In genomic region chr3:57080171-57080570, GRCh38 we compare ENCODE assay signal across 14 cellular contexts. TPM values are rescaled to one million over a fixed set of nuclear protein-coding genes. Genes with fewer than 3 reads are reported as not detected.
A peak's percentile ranks its signal among the peaks of the same experiment; 100 is the strongest.
DNase-seq lines count a peak whose midpoint lies in the region; ATAC-seq, FAIRE-seq and TF ChIP-seq lines count a peak whose summit lies in the region.
"Had no signal": no experiment of that assay in that cellular context is flagged by ENCODE, and none has a peak within 500 bp of the region (broad histone marks: within the 10 kb centered on the region; RNA-seq: fewer than 3 reads in every experiment).

No MANE protein-coding gene starts in this region.

- H3K36me3 Mint-ChIP-seq in CD8-positive, alpha-beta memory T cell = no peaks in the 10 kb centered on the region
- no peaks in the 10 kb centered on the region for H3K36me3 Mint-ChIP-seq in T-cell

- H3K27ac ChIP-seq in A549 = peak overlapping the region in 1 of 2 experiments; percentile 99; a peak in 2 of 6 replicates
- no peak overlapping the region for H3K27ac ChIP-seq in CD8-positive, alpha-beta memory T cell (ENCODE audit: low read depth, low read length)

- 92% methylated on average over 4 of the region's 4 CpGs for WGBS in A549 (ENCODE audit: missing lambda C conversion rate)

- TF ChIP-seq POLR2A in A549 (IDR thresholded peaks at IDR 0.05; ENCODE audit: low read length) = no peak

- no peak overlapping the region; the same call in 2 of the 3 replicates for H3K4me3 ChIP-seq in A549
- H3K4me3 ChIP-seq in CD8-positive, alpha-beta memory T cell (ENCODE audit: low read length) = no peak overlapping the region
- H3K4me3 ChIP-seq: mucosa of descending colon had no signal

- no peaks in the 10 kb centered on the region for H3K36me3 ChIP-seq in CD8-positive, alpha-beta memory T cell (ENCODE audit: insufficient read depth, low read length)
- H3K36me3 ChIP-seq: sigmoid colon had no signal

- TF ChIP-seq RAD21 in A549 (conservative IDR thresholded peaks at IDR 0.05 in 1 of 2, IDR thresholded peaks at IDR 0.05 in 1 of 2) = no peak

- CTCF ChIA-PET in A549 (lab: Yijun Ruan, JAX) = interaction anchor here (0.9 to 1.6 kb wide), 4 partner anchors 17 to 85 kb away, joined by 3 to 6 read pairs (median 4); no protein-coding TSS in a partner anchor
- CTCF ChIA-PET in CD8-positive, alpha-beta memory T cell (lab: Charles Lee) = interaction anchor here (1.3 kb wide), 1 partner anchor 20 kb away, joined by 5 read pairs; no protein-coding TSS in a partner anchor
- CTCF ChIA-PET in T-cell (lab: Charles Lee) = no interaction called here

- H3K9me3 ChIP-seq in A549 = no peaks in the 10 kb centered on the region
- H3K9me3 ChIP-seq in CD8-positive, alpha-beta memory T cell (ENCODE audit: low read length) = no peaks in the 10 kb centered on the region
- H3K9me3 ChIP-seq: mucosa of descending colon, sigmoid colon had no signal

- H3K9me3 Mint-ChIP-seq in CD8-positive, alpha-beta memory T cell = peaks cover 0 to 2% (median 0%) of the 10 kb centered on the region in 5 donors
- H3K9me3 Mint-ChIP-seq in T-cell = no peaks in the 10 kb centered on the region

- no peak for TF ChIP-seq CTCF in A549 (IDR thresholded peaks at IDR 0.05)

- POLR2A ChIA-PET in A549 (lab: Yijun Ruan, JAX) = no interaction called here
- POLR2A ChIA-PET in CD8-positive, alpha-beta memory T cell (lab: Charles Lee) = no interaction called here
- POLR2A ChIA-PET in T-cell (lab: Charles Lee) = no interaction called here

- H3K4me1 ChIP-seq in A549 = peaks cover 20% of the 10 kb centered on the region; the same call in 1 of the 3 replicates
- peaks cover 10% of the 10 kb centered on the region for H3K4me1 ChIP-seq in CD8-positive, alpha-beta memory T cell (ENCODE audit: insufficient read depth, low read length)

- H3K27me3 Mint-ChIP-seq in CD8-positive, alpha-beta memory T cell = peaks cover 47 to 53% of the 10 kb centered on the region in 2 donors
- H3K27me3 Mint-ChIP-seq in T-cell = peaks cover 41 to 49% of the 10 kb centered on the region in 2 donors

- peaks cover 26% of the 10 kb centered on the region for H3K27me3 ChIP-seq in CD8-positive, alpha-beta memory T cell (ENCODE audit: insufficient read depth, low read length, poor library complexity, severe bottlenecking)
- H3K27me3 ChIP-seq: sigmoid colon had no signal

- intact Hi-C loops in Right ventricle myocardium inferior (cut with DNase I) = no loop called here

- H3K27ac Mint-ChIP-seq in CD8-positive, alpha-beta memory T cell = no peak overlapping the region
- H3K27ac Mint-ChIP-seq in T-cell = no peak overlapping the region
- H3K27ac Mint-ChIP-seq: CD14-positive monocyte had no signal

- FAIRE-seq in A549 (lab: Jason Lieb, UNC) = no peak
- FAIRE-seq: TTC549 had no signal

- peak overlapping the region; percentile 29 to 74 (median 61) for H3K4me3 Mint-ChIP-seq in CD8-positive, alpha-beta memory T cell
- peak overlapping the region; percentile 55 to 68 (median 66) for H3K4me3 Mint-ChIP-seq in T-cell

- ATAC-seq in A549 (no peak), T-cell (replicated peaks in 1 of 4) (no peak), Right ventricle myocardium inferior (no peak), HG03159 (IDR thresholded peaks at IDR 0.05; ENCODE audit: unreplicated experiment) (no peak), HG02642 (IDR thresholded peaks at IDR 0.05; ENCODE audit: poor library complexity, unreplicated experiment) (no peak), HG03196 (IDR thresholded peaks at IDR 0.05; ENCODE audit: unreplicated experiment) (no peak)

- peak overlapping the region; percentile 93 for H3K4me2 ChIP-seq in A549

- TF ChIP-seq EP300 in A549 (IDR thresholded peaks at IDR 0.05) = no peak

- DNase-seq in A549 (ENCODE audit: low read depth in 1 of 2, low spot score in 1 of 2) = no peak
- no peak for DNase-seq in CD8-positive, alpha-beta memory T cell
- DNase-seq in T-cell = no peak
- peak; percentile 29 for DNase-seq in iPS-NIHi11 (ENCODE audit: low spot score)
- no peak for DNase-seq in Right ventricle myocardium inferior (ENCODE audit: missing footprints)
- DNase-seq: caudate nucleus, sigmoid colon had no signal

- H3K4me1 Mint-ChIP-seq in CD8-positive, alpha-beta memory T cell = peaks cover 5 to 16% (median 6%) of the 10 kb centered on the region in 3 donors
- H3K4me1 Mint-ChIP-seq in T-cell = peaks cover 9 to 11% (median 10%) of the 10 kb centered on the region in 3 donors

TF ChIP-seq in A549, 52 proteins besides CTCF, POLR2A, EP300 and RAD21:
- TF ChIP-seq ZNF302 (CRISPR knock-in tag; IDR thresholded peaks at IDR 0.05) (no peak), HOXB13 (CRISPR knock-in tag; IDR thresholded peaks at IDR 0.05; ENCODE audit: low read depth) (no peak), JUN (IDR thresholded peaks at IDR 0.05) (no peak), HES2 (IDR thresholded peaks at IDR 0.05) (no peak), HMGXB4 (CRISPR knock-in tag; IDR thresholded peaks at IDR 0.05; ENCODE audit: borderline replicate concordance) (no peak), POLR2AphosphoS2 (conservative IDR thresholded peaks at IDR 0.05; ENCODE audit: low read length) (no peak), MAZ (IDR thresholded peaks at IDR 0.05; ENCODE audit: borderline replicate concordance, low read depth, low read length) (no peak), ATOH8 (CRISPR knock-in tag; IDR thresholded peaks at IDR 0.05; ENCODE audit: low read depth) (no peak), NPAS2 (CRISPR knock-in tag; IDR thresholded peaks at IDR 0.05; ENCODE audit: borderline replicate concordance) (no peak), FOSB (CRISPR knock-in tag; IDR thresholded peaks at IDR 0.05) (no peak), ZSCAN20 (CRISPR knock-in tag; IDR thresholded peaks at IDR 0.05) (no peak), RCOR1 (IDR thresholded peaks at IDR 0.05; ENCODE audit: low read depth, low read length) (no peak), KDM5A (IDR thresholded peaks at IDR 0.05) (no peak), MYC (IDR thresholded peaks at IDR 0.05; ENCODE audit: borderline replicate concordance, low read length) (no peak)
- TF ChIP-seq, protein P1, sequence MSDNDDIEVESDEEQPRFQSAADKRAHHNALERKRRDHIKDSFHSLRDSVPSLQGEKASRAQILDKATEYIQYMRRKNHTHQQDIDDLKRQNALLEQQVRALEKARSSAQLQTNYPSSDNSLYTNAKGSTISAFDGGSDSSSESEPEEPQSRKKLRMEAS (IDR thresholded peaks at IDR 0.05) = no peak

RNA-seq across cellular contexts. Expression of gene SPATA12, which starts 19.7 kb away (rescaled TPM):
- 0.17 and 0.32 TPM in 2 replicates for polyA plus RNA-seq in A549 (2011; rRNA removed)
- polyA plus RNA-seq in A549 (2012; cell fraction: cytosol; rRNA removed) = 0.22 and 0.27 TPM in 2 replicates
- polyA plus RNA-seq in A549 (2012; cell fraction: nucleus; rRNA removed) = 0.11 and 0.15 TPM in 2 replicates
- 0.18 to 0.24 TPM (median 0.18 TPM) in 3 replicates for polyA plus RNA-seq in A549 (2017; fragmentation: RNase III; extraction: RNeasy Plus Mini Kit Qiagen cat#74134 plus additional on column Dnase treatment)
- polyA minus RNA-seq in A549 (2011; rRNA and poly(A)+ RNA removed) = 0.15 and 0.17 TPM in 2 replicates
- total RNA-seq in CD8-positive, alpha-beta memory T cell = not detected
- not detected for polyA plus RNA-seq in CD8-positive, alpha-beta memory T cell
- not detected for total RNA-seq in T-cell
- not detected for total RNA-seq in Right ventricle myocardium inferior
- total RNA-seq: esophagus mucosa, sigmoid colon had no signal

Comparison
In these comparisons a context has a peak if more than half of its experiments do, and no peak if none do; other contexts are left out.
1. CTCF ChIA-PET loops: an anchor here in A549 (0.9 to 1.6 kb wide) and CD8-positive, alpha-beta memory T cell (1.3 kb wide); none called in T-cell.